Comparison of ENCODE assay signal across 18 cellular contexts in the genomic region with DNA sequence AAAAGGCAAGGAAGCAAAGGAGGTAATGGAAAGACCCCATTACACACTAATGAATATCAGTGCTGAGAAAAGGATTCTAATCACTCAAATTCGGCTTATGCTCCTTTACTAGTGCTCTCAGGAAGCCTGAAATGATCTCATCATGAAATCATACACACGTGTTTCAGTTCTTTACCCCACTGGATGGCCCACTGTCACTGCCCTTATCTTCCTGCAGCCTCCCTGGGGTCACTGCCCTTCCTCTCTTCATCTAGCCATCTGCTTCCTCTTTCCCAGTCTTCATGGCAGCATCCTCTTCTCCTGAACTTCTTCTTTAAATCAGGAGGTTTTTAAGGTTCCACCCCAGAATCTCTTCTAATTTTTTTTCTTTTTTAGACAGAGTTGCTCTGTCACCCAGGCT. TPM values are rescaled to one million over a fixed set of nuclear protein-coding genes. Genes with fewer than 3 reads are reported as not detected.
A peak's percentile ranks its signal among the peaks of the same experiment; 100 is the strongest.
DNase-seq lines count a peak whose midpoint lies in the region; ATAC-seq lines count a peak whose summit lies in the region.
"Had no signal": no experiment of that assay in that cellular context is flagged by ENCODE, and none has a peak within 500 bp of the region (broad histone marks: within the 10 kb centered on the region; RNA-seq: fewer than 3 reads in every experiment).

No MANE protein-coding gene starts in this region.

- no peak for ATAC-seq in activated T-cell treated with anti-CD3 and anti-CD28 coated beads, Interleukin-2, amount 50 U/mL, for 72 hours (replicated peaks in 1 of 2)
- no peak for ATAC-seq in activated naive CD8-positive, alpha-beta T cell treated with anti-CD3 and anti-CD28 coated beads, Interleukin-2, amount 50 U/mL, for 24 hours
- ATAC-seq in stimulated activated effector memory CD8-positive, alpha-beta T cell treated with anti-CD3 and anti-CD28 coated beads, Interleukin-12 subunit alpha, Interleukin-12 subunit beta, amount 100 ng/mL, for 72 hours, result no peak
- no peak for ATAC-seq in GM21390 (IDR thresholded peaks at IDR 0.05; ENCODE audit: unreplicated experiment)
- ATAC-seq: left lung, pancreas had no signal

- peaks cover 5 to 16% of the 10 kb centered on the region in 2 donors for H3K36me3 Mint-ChIP-seq in activated T-cell treated with anti-CD3 and anti-CD28 coated beads, Interleukin-2, amount 50 U/mL, for 72 hours (ENCODE audit: insufficient read depth in 2 of 2)
- H3K36me3 Mint-ChIP-seq in activated naive CD8-positive, alpha-beta T cell treated with anti-CD3 and anti-CD28 coated beads, Interleukin-2, amount 50 U/mL, for 24 hours (ENCODE audit: low read depth), result peaks cover 46% of the 10 kb centered on the region
- H3K36me3 Mint-ChIP-seq in stimulated activated effector memory CD8-positive, alpha-beta T cell treated with anti-CD3 and anti-CD28 coated beads, Interleukin-12 subunit alpha, Interleukin-12 subunit beta, amount 100 ng/mL, for 72 hours, result peaks cover 72% of the 10 kb centered on the region

- no peak for DNase-seq in activated T-cell treated with anti-CD3 and anti-CD28 coated beads, Interleukin-2, amount 50 U/mL, for 72 hours
- no peak for DNase-seq in activated T-cell treated with anti-CD3 and anti-CD28 coated beads, Interleukin-2, amount 50 U/mL, for 1 hour
- DNase-seq in MV-4-11 (lab: John Stamatoyannopoulos, UW), result peak; percentile 62
- DNase-seq in activated naive CD8-positive, alpha-beta T cell treated with anti-CD3 and anti-CD28 coated beads, Interleukin-2, amount 50 U/mL, for 24 hours, result no peak
- DNase-seq in stimulated activated effector memory CD8-positive, alpha-beta T cell treated with anti-CD3 and anti-CD28 coated beads, Interleukin-12 subunit alpha, Interleukin-12 subunit beta, amount 100 ng/mL, for 72 hours (ENCODE audit: low spot score in 2 of 2), result no peak
- DNase-seq in activated CD4-positive, CD25-positive, alpha-beta regulatory T cell treated with anti-CD3 and anti-CD28 coated beads, Interleukin-2, amount 50 U/mL, for 72 hours, result no peak
- no peak for DNase-seq in RKO (ENCODE audit: low spot score)
- DNase-seq: activated CD4-positive, alpha-beta T cell treated with anti-CD3 and anti-CD28 coated beads, Interleukin-2, amount 50 U/mL, for 48 hours; effector CD8-positive, alpha-beta T cell; H7; left lung; NCI-H1048; NCI-H2107; NCI-H82; pancreas; trophoblast cell had no signal

- no peaks in the 10 kb centered on the region for H3K9me3 Mint-ChIP-seq in activated T-cell treated with anti-CD3 and anti-CD28 coated beads, Interleukin-2, amount 50 U/mL, for 72 hours
- H3K9me3 Mint-ChIP-seq in activated naive CD8-positive, alpha-beta T cell treated with anti-CD3 and anti-CD28 coated beads, Interleukin-2, amount 50 U/mL, for 24 hours, result no peaks in the 10 kb centered on the region
- no peaks in the 10 kb centered on the region for H3K9me3 Mint-ChIP-seq in stimulated activated effector memory CD8-positive, alpha-beta T cell treated with anti-CD3 and anti-CD28 coated beads, Interleukin-12 subunit alpha, Interleukin-12 subunit beta, amount 100 ng/mL, for 72 hours
- H3K9me3 Mint-ChIP-seq: brain had no signal

- H3K27me3 Mint-ChIP-seq in activated T-cell treated with anti-CD3 and anti-CD28 coated beads, Interleukin-2, amount 50 U/mL, for 72 hours (ENCODE audit: low read depth), result no peaks in the 10 kb centered on the region
- H3K27me3 Mint-ChIP-seq in activated naive CD8-positive, alpha-beta T cell treated with anti-CD3 and anti-CD28 coated beads, Interleukin-2, amount 50 U/mL, for 24 hours, result no peaks in the 10 kb centered on the region
- H3K27me3 Mint-ChIP-seq: brain had no signal

- H3K4me3 Mint-ChIP-seq in activated T-cell treated with anti-CD3 and anti-CD28 coated beads, Interleukin-2, amount 50 U/mL, for 72 hours, result no peak overlapping the region
- H3K4me3 Mint-ChIP-seq in activated naive CD8-positive, alpha-beta T cell treated with anti-CD3 and anti-CD28 coated beads, Interleukin-2, amount 50 U/mL, for 24 hours, result no peak overlapping the region
- no peak overlapping the region for H3K4me3 Mint-ChIP-seq in stimulated activated effector memory CD8-positive, alpha-beta T cell treated with anti-CD3 and anti-CD28 coated beads, Interleukin-12 subunit alpha, Interleukin-12 subunit beta, amount 100 ng/mL, for 72 hours
- H3K4me3 Mint-ChIP-seq: brain had no signal

- peaks cover 16% of the 10 kb centered on the region for H3K4me1 Mint-ChIP-seq in activated T-cell treated with anti-CD3 and anti-CD28 coated beads, Interleukin-2, amount 50 U/mL, for 72 hours (ENCODE audit: low read depth)
- H3K4me1 Mint-ChIP-seq in activated naive CD8-positive, alpha-beta T cell treated with anti-CD3 and anti-CD28 coated beads, Interleukin-2, amount 50 U/mL, for 24 hours, result peaks cover 28% of the 10 kb centered on the region
- peaks cover 17% of the 10 kb centered on the region for H3K4me1 Mint-ChIP-seq in stimulated activated effector memory CD8-positive, alpha-beta T cell treated with anti-CD3 and anti-CD28 coated beads, Interleukin-12 subunit alpha, Interleukin-12 subunit beta, amount 100 ng/mL, for 72 hours
- H3K4me1 Mint-ChIP-seq: brain had no signal

- H3K27ac Mint-ChIP-seq in activated T-cell treated with anti-CD3 and anti-CD28 coated beads, Interleukin-2, amount 50 U/mL, for 72 hours, result peak overlapping the region; percentile 13
- H3K27ac Mint-ChIP-seq in activated naive CD8-positive, alpha-beta T cell treated with anti-CD3 and anti-CD28 coated beads, Interleukin-2, amount 50 U/mL, for 24 hours, result peak overlapping the region; percentile 43
- H3K27ac Mint-ChIP-seq in stimulated activated effector memory CD8-positive, alpha-beta T cell treated with anti-CD3 and anti-CD28 coated beads, Interleukin-12 subunit alpha, Interleukin-12 subunit beta, amount 100 ng/mL, for 72 hours, result peak overlapping the region; percentile 18
- H3K27ac Mint-ChIP-seq: brain had no signal

RNA-seq across cellular contexts. Expression of a gene that starts 27.9 kb away (rescaled TPM):
- 10 to 100 TPM in 1 of 2 donors, 1 to 10 TPM in 1; 8.8 to 10.3 TPM for total RNA-seq in activated T-cell treated with anti-CD3 and anti-CD28 coated beads, Interleukin-2, amount 50 U/mL, for 72 hours
